In the genomic region with DNA sequence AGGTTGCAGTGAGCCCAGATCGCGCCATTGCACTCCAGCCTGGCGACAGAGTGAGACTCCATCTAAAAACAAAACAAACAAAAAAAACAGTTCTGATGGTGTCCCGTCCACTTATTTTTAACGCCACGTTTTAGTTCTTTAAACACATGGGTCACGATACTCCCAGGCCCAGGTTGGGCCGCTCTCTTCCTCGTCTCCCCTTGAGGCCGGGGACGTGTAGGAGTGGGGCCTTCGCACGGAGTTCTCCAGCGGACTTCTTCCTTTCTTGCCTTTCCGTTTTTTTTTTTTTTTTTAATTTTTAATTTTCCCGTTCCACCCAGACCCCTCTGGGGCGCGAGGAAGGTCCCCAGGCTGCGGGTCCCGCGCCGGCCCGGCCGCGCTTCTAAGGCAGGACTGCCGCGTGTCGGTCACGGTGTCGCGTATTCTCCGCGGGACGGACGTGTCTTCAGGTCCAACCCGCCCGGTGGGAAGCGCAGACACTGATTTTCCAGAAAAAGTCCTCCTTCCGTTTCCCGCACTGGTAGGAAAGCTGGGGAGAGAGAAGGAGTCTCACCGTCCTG, we compare ENCODE assay signal across 1 cellular context.
TF ChIP-seq lines count a peak whose summit lies in the region.

No MANE protein-coding gene starts in this region.

TF ChIP-seq in endothelial cell of umbilical vein, 7 proteins besides CTCF, POLR2A, EP300 and RAD21:
- TF ChIP-seq FOS (IDR thresholded peaks at IDR 0.05; ENCODE audit: borderline replicate concordance, insufficient read depth, low read length) (no peak), EZH2 (IDR thresholded peaks at IDR 0.05; ENCODE audit: borderline replicate concordance, low read depth, low read length, severe bottlenecking) (no peak)
